In genomic region chr5:22480305-22480704, GRCh38 we compare ENCODE assay signal across 35 cellular contexts.
"Had no signal": no experiment of that assay in that cellular context is flagged by ENCODE, and none has a peak within 500 bp of the region (broad histone marks: within the 10 kb centered on the region; RNA-seq: fewer than 3 reads in every experiment).

No MANE protein-coding gene starts in this region.

- DNase-seq: Karpas-422, Kasumi-1, MG63, MM.1S, MV-4-11, NCI-H1048, NCI-H1092, NCI-H1092 treated with DMSO at 0.1 percent for 48 hours, NCI-H1105, NCI-H1105 treated with DMSO at 0.1 percent for 48 hours, NCI-H1417, NCI-H1417 treated with DMSO at 0.1 percent for 48 hours, NCI-H1436, NCI-H1436 treated with DMSO at 0.1 percent for 48 hours, NCI-H146, NCI-H1694, NCI-H1694 treated with DMSO at 0.1 percent for 48 hours, NCI-H187, NCI-H187 treated with DMSO at 0.1 percent for 48 hours, NCI-H1930, NCI-H2029, NCI-H2029 treated with DMSO at 0.1 percent for 48 hours, NCI-H2081, NCI-H2081 treated with DMSO at 0.1 percent for 48 hours, NCI-H2107, NCI-H2171, NCI-H2171 treated with DMSO at 0.1 percent for 48 hours, NCI-H2227 treated with DMSO at 0.1 percent for 48 hours, NCI-H226, NCI-H345, NCI-H446, NCI-H446 treated with DMSO at 0.1 percent for 48 hours, NCI-H510A, NCI-H510A treated with DMSO at 0.1 percent for 48 hours, NCI-H524 had no signal

- H3K36me3 ChIP-seq: MG63 had no signal

- H3K9me3 ChIP-seq: MG63 had no signal

- H3K4me3 ChIP-seq: MG63 had no signal

- H3K27me3 ChIP-seq: MG63 had no signal
